Comparison of ENCODE assay signal across 8 cellular contexts in the genomic region with DNA sequence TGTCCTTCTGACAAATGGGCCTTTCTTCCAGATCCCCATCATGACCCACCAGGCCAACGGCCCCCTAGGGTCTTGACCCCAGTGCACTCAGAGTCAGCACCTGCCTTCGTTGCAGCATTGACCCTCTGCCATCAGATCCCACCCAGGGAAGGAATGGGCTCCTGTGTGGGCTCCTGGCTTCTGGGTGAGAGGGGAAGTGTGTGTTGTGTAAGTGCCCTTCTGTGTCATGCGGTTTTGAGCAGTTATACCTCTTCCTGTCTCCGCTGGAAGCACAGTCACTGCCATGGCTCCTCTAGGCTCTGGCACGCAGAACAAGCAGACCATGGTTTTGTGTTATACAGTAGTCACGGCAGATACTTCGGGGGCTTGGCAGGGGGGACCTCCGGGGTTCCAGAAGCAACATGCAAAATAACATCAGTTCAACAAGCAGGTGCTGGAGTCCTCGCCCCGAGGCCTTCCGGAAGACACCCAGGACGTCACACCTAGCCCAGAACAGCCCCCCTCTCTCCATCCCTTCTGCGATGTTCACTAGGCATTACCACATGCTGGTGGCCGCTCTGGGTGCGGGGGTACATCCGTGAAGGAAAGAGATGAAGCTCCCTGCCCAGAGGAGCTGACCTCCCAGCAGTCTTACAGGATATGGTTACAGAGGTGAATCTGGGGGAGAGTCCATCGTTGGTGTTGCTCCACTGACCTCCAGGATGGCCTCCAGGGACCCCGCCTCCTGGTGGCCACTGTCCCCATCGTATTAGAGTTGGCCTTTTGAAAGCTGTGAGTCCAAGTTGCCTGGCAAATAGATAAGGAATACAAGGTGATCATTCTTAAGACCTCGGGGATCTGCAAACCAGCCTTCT. TPM values are rescaled to one million over a fixed set of nuclear protein-coding genes. Genes with fewer than 3 reads are reported as not detected.
A peak's percentile ranks its signal among the peaks of the same experiment; 100 is the strongest.
DNase-seq lines count a peak whose midpoint lies in the region; ATAC-seq and TF ChIP-seq lines count a peak whose summit lies in the region.

No MANE protein-coding gene starts in this region.

- no peak for TF ChIP-seq CTCF in HL-60 (IDR thresholded peaks at IDR 0.05; ENCODE audit: insufficient read depth, low read length)

- peak; percentile 74 for DNase-seq in GDM1 (lab: John Stamatoyannopoulos, UW)
- DNase-seq in HL-60 (ENCODE audit: low read depth in 1 of 2, low spot score in 1 of 2) = peak; percentile 80 to 94
- DNase-seq in activated CD4-positive, alpha-beta T cell treated with anti-CD3 and anti-CD28 coated beads, Interleukin-2, amount 50 U/mL, for 4 hours = peak; percentile 45 to 52
- DNase-seq in stimulated activated CD4-positive, alpha-beta T cell treated with anti-CD3 and anti-CD28 coated beads, TNF-alpha, amount 100 ng/mL, for 48 hours (ENCODE audit: low read depth in 3 of 3) = peak; percentile 28 to 43 (median 41)
- DNase-seq in NCI-H748 treated with DMSO at 0.1 percent for 48 hours (lab: John Stamatoyannopoulos, UW) = no peak
- no peak for DNase-seq in SHP77 (lab: John Stamatoyannopoulos, UW)
- no peak for DNase-seq in ecto neural progenitor cell (ENCODE audit: low spot score)

- peak; percentile 25 for ATAC-seq in esophagus mucosa

- H3K27me3 ChIP-seq in HL-60 (ENCODE audit: insufficient read depth, poor library complexity, severe bottlenecking) = no peaks in the 10 kb centered on the region

- peak overlapping the region; percentile 94 for H3K27ac ChIP-seq in HL-60 (replicated peaks)

- H3K4me3 ChIP-seq in HL-60 (replicated peaks; ENCODE audit: insufficient read depth, low read length) = peak overlapping the region; percentile 83

RNA-seq across cellular contexts. Expression of a gene that starts 17.4 kb away (rescaled TPM):
- total RNA-seq in esophagus mucosa = 3.6 TPM

RNA-seq across cellular contexts. Expression of a gene that starts 36.0 kb away (rescaled TPM):
- 4.7 TPM for total RNA-seq in esophagus mucosa

Comparison
In these comparisons a context has a peak if more than half of its experiments do, and no peak if none do; other contexts are left out.
1. DNase-seq: peak in GDM1 (single experiment), HL-60 (2 of 2), activated CD4-positive, alpha-beta T cell treated with anti-CD3 and anti-CD28 coated beads, Interleukin-2, amount 50 U/mL, for 4 hours (2 of 2) and stimulated activated CD4-positive, alpha-beta T cell treated with anti-CD3 and anti-CD28 coated beads, TNF-alpha, amount 100 ng/mL, for 48 hours (3 of 3); none in NCI-H748 treated with DMSO at 0.1 percent for 48 hours (single experiment), SHP77 (0 of 2) and ecto neural progenitor cell (single experiment).